Comparison of ENCODE assay signal across 35 cellular contexts in genomic region chr4:22336822-22337221, GRCh38.
"Had no signal": no experiment of that assay in that cellular context is flagged by ENCODE, and none has a peak within 500 bp of the region (broad histone marks: within the 10 kb centered on the region; RNA-seq: fewer than 3 reads in every experiment).

No MANE protein-coding gene starts in this region.

- H3K27ac ChIP-seq: adrenal gland, body of pancreas, epithelial cell of prostate, esophagus squamous epithelium, gastroesophageal sphincter had no signal

- H3K36me3 ChIP-seq: adrenal gland, esophagus squamous epithelium, gastroesophageal sphincter had no signal

- H3K4me3 Mint-ChIP-seq: activated B cell treated with CpG ODN at 0.5 μM for 24 hours; activated CD8-positive, alpha-beta T cell treated with anti-CD3 and anti-CD28 coated beads for 36 hours; activated naive CD4-positive, alpha-beta T cell treated with anti-CD3 and anti-CD28 coated beads for 36 hours; activated naive CD4-positive, alpha-beta T cell treated with anti-CD3 and anti-CD28 coated beads, Interleukin-2, amount 50 U/mL, for 24 hours; activated naive CD8-positive, alpha-beta T cell treated with anti-CD3 and anti-CD28 coated beads for 36 hours; activated naive CD8-positive, alpha-beta T cell treated with anti-CD3 and anti-CD28 coated beads, Interleukin-2, amount 50 U/mL, for 24 hours; activated T-helper 1 cell treated with anti-CD3 and anti-CD28 coated beads, Interleukin-12 subunit alpha, Interleukin-12 subunit beta, Interleukin-2, Interleukin-4 antibody, amounts not matched to agents 30 ng/mL and 10 ng/mL and 1 ng/mL, durations not matched to agents 14 hours and 24 hours and 36 hours; effector memory CD8-positive, alpha-beta T cell; T-helper 17 cell; T-helper 2 cell treated with Interferon-gamma antibody and Interleukin-4, amounts not matched to agents 5 μg/mL and 100 μg/mL, for 36 hours had no signal

- H3K9me3 ChIP-seq: adrenal gland, body of pancreas, esophagus squamous epithelium, gastroesophageal sphincter had no signal

- H3K4me3 ChIP-seq: adrenal gland, body of pancreas, esophagus squamous epithelium, gastroesophageal sphincter had no signal

- H3K4me1 Mint-ChIP-seq: activated B cell treated with CpG ODN at 0.5 μM for 24 hours; activated naive CD4-positive, alpha-beta T cell treated with anti-CD3 and anti-CD28 coated beads, Interleukin-2, amount 50 U/mL, for 24 hours; activated naive CD8-positive, alpha-beta T cell treated with anti-CD3 and anti-CD28 coated beads for 36 hours; activated naive CD8-positive, alpha-beta T cell treated with anti-CD3 and anti-CD28 coated beads, Interleukin-2, amount 50 U/mL, for 24 hours; T-helper 17 cell had no signal

- H3K27me3 ChIP-seq: adrenal gland, body of pancreas, esophagus squamous epithelium, gastroesophageal sphincter had no signal

- H3K36me3 Mint-ChIP-seq: activated naive CD4-positive, alpha-beta T cell treated with anti-CD3 and anti-CD28 coated beads, Interleukin-2, amount 50 U/mL, for 24 hours; activated naive CD8-positive, alpha-beta T cell treated with anti-CD3 and anti-CD28 coated beads for 36 hours had no signal

- ATAC-seq: activated CD4-positive, CD25-positive, alpha-beta regulatory T cell treated with anti-CD3 and anti-CD28 coated beads, Interleukin-2, amount 50 U/mL, for 24 hours; activated CD8-positive, alpha-beta T cell treated with anti-CD3 and anti-CD28 coated beads for 36 hours; activated naive CD8-positive, alpha-beta T cell treated with anti-CD3 and anti-CD28 coated beads, Interleukin-2, amount 50 U/mL, for 24 hours; body of pancreas; effector memory CD8-positive, alpha-beta T cell; gastroesophageal sphincter; T-helper 17 cell had no signal

- H3K9me3 Mint-ChIP-seq: activated B cell treated with CpG ODN at 0.5 μM for 24 hours; activated CD8-positive, alpha-beta T cell treated with anti-CD3 and anti-CD28 coated beads for 36 hours; activated naive CD4-positive, alpha-beta T cell treated with anti-CD3 and anti-CD28 coated beads for 36 hours; activated naive CD4-positive, alpha-beta T cell treated with anti-CD3 and anti-CD28 coated beads, Interleukin-2, amount 50 U/mL, for 24 hours; activated naive CD8-positive, alpha-beta T cell treated with anti-CD3 and anti-CD28 coated beads for 36 hours; activated naive CD8-positive, alpha-beta T cell treated with anti-CD3 and anti-CD28 coated beads, Interleukin-2, amount 50 U/mL, for 24 hours; T-helper 2 cell treated with Interferon-gamma antibody and Interleukin-4, amounts not matched to agents 5 μg/mL and 100 μg/mL, for 36 hours had no signal

- DNase-seq: activated B cell treated with CpG ODN at 0.5 μM for 24 hours; activated CD4-positive, alpha-beta T cell treated with anti-CD3 and anti-CD28 coated beads for 48 hours; activated CD4-positive, alpha-beta T cell treated with anti-CD3 and anti-CD28 coated beads, Interleukin-2, amount 50 U/mL, for 1 hour; activated CD4-positive, alpha-beta T cell treated with anti-CD3 and anti-CD28 coated beads, Interleukin-2, amount 50 U/mL, for 48 hours; activated CD8-positive, alpha-beta memory T cell treated with anti-CD3 and anti-CD28 coated beads for 24 hours; activated CD8-positive, alpha-beta T cell treated with anti-CD3 and anti-CD28 coated beads for 36 hours; activated effector memory CD4-positive, alpha-beta T cell treated with anti-CD3 and anti-CD28 coated beads, Interleukin-2, amount 50 U/mL, for 16 hours; activated naive CD4-positive, alpha-beta T cell treated with anti-CD3 and anti-CD28 coated beads for 36 hours; activated naive CD8-positive, alpha-beta T cell treated with anti-CD3 and anti-CD28 coated beads for 36 hours; activated naive CD8-positive, alpha-beta T cell treated with anti-CD3 and anti-CD28 coated beads, Interleukin-2, amount 50 U/mL, for 24 hours; activated T-cell treated with anti-CD3 and anti-CD28 coated beads, Interleukin-2, amount 50 U/mL, for 48 hours; adrenal gland; amygdala; aorta; body of pancreas; caudate nucleus; cortex of kidney; dermis blood vessel endothelial cell; effector CD4-positive, alpha-beta T cell; effector memory CD8-positive, alpha-beta T cell; esophagus squamous epithelium; foreskin melanocyte; hippocampal formation; T-helper 17 cell; T1000 had no signal

- H3K4me1 ChIP-seq: adrenal gland, body of pancreas, esophagus squamous epithelium, gastroesophageal sphincter had no signal

- H3K27me3 Mint-ChIP-seq: activated B cell treated with CpG ODN at 0.5 μM for 24 hours; activated CD8-positive, alpha-beta T cell treated with anti-CD3 and anti-CD28 coated beads for 36 hours; activated naive CD8-positive, alpha-beta T cell treated with anti-CD3 and anti-CD28 coated beads for 36 hours; activated naive CD8-positive, alpha-beta T cell treated with anti-CD3 and anti-CD28 coated beads, Interleukin-2, amount 50 U/mL, for 24 hours; effector memory CD8-positive, alpha-beta T cell; T-helper 17 cell had no signal

- H3K27ac Mint-ChIP-seq: activated B cell treated with CpG ODN at 0.5 μM for 24 hours; activated CD8-positive, alpha-beta T cell treated with anti-CD3 and anti-CD28 coated beads for 36 hours; activated naive CD4-positive, alpha-beta T cell treated with anti-CD3 and anti-CD28 coated beads for 36 hours; activated naive CD4-positive, alpha-beta T cell treated with anti-CD3 and anti-CD28 coated beads, Interleukin-2, amount 50 U/mL, for 24 hours; activated naive CD8-positive, alpha-beta T cell treated with anti-CD3 and anti-CD28 coated beads for 36 hours; activated naive CD8-positive, alpha-beta T cell treated with anti-CD3 and anti-CD28 coated beads, Interleukin-2, amount 50 U/mL, for 24 hours; activated T-helper 1 cell treated with anti-CD3 and anti-CD28 coated beads, Interleukin-12 subunit alpha, Interleukin-12 subunit beta, Interleukin-2, Interleukin-4 antibody, amounts not matched to agents 30 ng/mL and 10 ng/mL and 1 ng/mL, durations not matched to agents 14 hours and 24 hours and 36 hours; activated T-helper 2 cell treated with anti-CD3 and anti-CD28 coated beads, Interferon-gamma antibody, Interleukin-2, Interleukin-4, amounts not matched to agents 10 μg/mL and 5 μg/mL and 100 μg/mL, durations not matched to agents 14 hours and 24 hours and 36 hours; effector memory CD8-positive, alpha-beta T cell; T-helper 17 cell; T-helper 2 cell treated with Interferon-gamma antibody and Interleukin-4, amounts not matched to agents 5 μg/mL and 100 μg/mL, for 36 hours had no signal

- FAIRE-seq: colon, endometrium, endothelial cell of umbilical vein had no signal
